In genomic region chr4:1727117-1728031, GRCh38 we compare ENCODE assay signal across 9 cellular contexts. TPM values are rescaled to one million over a fixed set of nuclear protein-coding genes. Genes with fewer than 3 reads are reported as not detected.
DNase-seq lines count a peak whose midpoint lies in the region; ATAC-seq and TF ChIP-seq lines count a peak whose summit lies in the region.
"Had no signal": no experiment of that assay in that cellular context is flagged by ENCODE, and none has a peak within 500 bp of the region (broad histone marks: within the 10 kb centered on the region; RNA-seq: fewer than 3 reads in every experiment).

No MANE protein-coding gene starts in this region.

- intact Hi-C loops in posterior vena cava (cut with DNase I) = loop anchor here (5.0 to 10.0 kb wide), 2 partner anchors 35 to 373 kb away; no protein-coding TSS in a partner anchor

- in situ Hi-C loops in GM13977 (cut with MboI; ENCODE audit: low pct_unique_long_range_greater_than_20kb, low sequenced_read_pairs, unreplicated experiment) = loop anchor here (25.0 kb wide), 1 partner anchor 460 kb away; no protein-coding TSS in a partner anchor

- peak; percentile 70 for ATAC-seq in esophagus mucosa
- ATAC-seq in HG02588 (IDR thresholded peaks at IDR 0.05; ENCODE audit: unreplicated experiment) = no peak
- ATAC-seq in HG03354 (IDR thresholded peaks at IDR 0.05; ENCODE audit: poor library complexity, severe bottlenecking, unreplicated experiment) = no peak

- TF ChIP-seq CTCF in GM13977 (IDR thresholded peaks at IDR 0.05; ENCODE audit: extremely low read depth, insufficient read depth, missing control alignments) = no peak

- DNase-seq in GDM1 (lab: John Stamatoyannopoulos, UW) (peak; percentile 55), RPMI7951 (ENCODE audit: low read depth) (peak; percentile 81), posterior vena cava (ENCODE audit: low spot score) (peak; percentile 91), GM13977 (ENCODE audit: low spot score) (no peak), NCI-H1436 treated with DMSO at 0.1 percent for 48 hours (lab: John Stamatoyannopoulos, UW) (no peak)
- DNase-seq: NCI-H2081 had no signal

RNA-seq across cellular contexts. Expression of gene TACC3, which starts 6.1 kb away (rescaled TPM):
- 23.9 and 25.3 TPM in 2 replicates for total RNA-seq in RPMI7951 (2014; rRNA removed; shearing (Covaris generic))
- total RNA-seq in esophagus mucosa = 34.4 TPM
- total RNA-seq in posterior vena cava = 1 to 10 TPM; 5.2 to 9.3 TPM

RNA-seq across cellular contexts. Expression of gene TMEM129, which starts 6.3 kb away (rescaled TPM):
- total RNA-seq in RPMI7951 (2014; rRNA removed; shearing (Covaris generic)) = 8.2 and 17.5 TPM in 2 replicates
- 25.5 TPM for total RNA-seq in esophagus mucosa
- 10 to 100 TPM; 25.1 to 28.1 TPM for total RNA-seq in posterior vena cava

RNA-seq across cellular contexts. Expression of gene SLBP, which starts 15.3 kb away (rescaled TPM):
- 93.0 and 96.8 TPM in 2 replicates for total RNA-seq in RPMI7951 (2014; rRNA removed; shearing (Covaris generic))
- total RNA-seq in esophagus mucosa = 31.3 TPM
- 10 to 100 TPM; 25.6 to 27.9 TPM for total RNA-seq in posterior vena cava

RNA-seq across cellular contexts. Expression of gene FAM53A, which starts 43.3 kb away (rescaled TPM):
- total RNA-seq in RPMI7951 (2014; rRNA removed; shearing (Covaris generic)) = 0.78 and 1.1 TPM in 2 replicates
- total RNA-seq in esophagus mucosa = 0.92 TPM
- total RNA-seq in posterior vena cava = 1 to 10 TPM; 1.5 to 1.7 TPM

Comparison
In these comparisons a context has a peak if more than half of its experiments do, and no peak if none do; other contexts are left out.
1. DNase-seq: peak in GDM1 (single experiment), RPMI7951 (single experiment) and posterior vena cava (single experiment); none in GM13977 (single experiment) and NCI-H1436 treated with DMSO at 0.1 percent for 48 hours (single experiment).